Comparison of ENCODE assay signal across 14 cellular contexts in genomic region chr16:70680495-70681381, GRCh38. TPM values are rescaled to one million over a fixed set of nuclear protein-coding genes. Genes with fewer than 3 reads are reported as not detected.
A peak's percentile ranks its signal among the peaks of the same experiment; 100 is the strongest.
DNase-seq lines count a peak whose midpoint lies in the region; ATAC-seq and TF ChIP-seq lines count a peak whose summit lies in the region.
"Had no signal": no experiment of that assay in that cellular context is flagged by ENCODE, and none has a peak within 500 bp of the region (broad histone marks: within the 10 kb centered on the region; RNA-seq: fewer than 3 reads in every experiment).

No MANE protein-coding gene starts in this region.

- H3K9me3 Mint-ChIP-seq in neural crest cell: no peaks in the 10 kb centered on the region
- H3K9me3 Mint-ChIP-seq: activated naive CD8-positive, alpha-beta T cell treated with anti-CD3 and anti-CD28 coated beads for 36 hours had no signal

- H3K9me3 ChIP-seq in esophagus muscularis mucosa (no peaks in the 10 kb centered on the region), upper lobe of left lung (no peaks in the 10 kb centered on the region)
- H3K9me3 ChIP-seq: Caco-2 had no signal

- intact Hi-C loops in esophagus muscularis mucosa (cut with DNase I): loop anchor here (1.0 kb wide), 2 partner anchors 58 to 91 kb away; no protein-coding TSS in a partner anchor

- H3K27ac ChIP-seq in VCaP (0 out of 2 replicates have a peak overlapping the region, but pooled peaks have one; percentile 23), esophagus muscularis mucosa (replicated peaks in 1 of 4) (peak overlapping the region; percentile 86 to 99 (median 93)), upper lobe of left lung (peak overlapping the region; percentile 61 to 93 (median 78))
- H3K27ac ChIP-seq: PC-9 had no signal

- WGBS in esophagus muscularis mucosa: 51% methylated on average over 16 of the region's 18 CpGs
- 74 to 84% methylated on average over 7 to 15 of the region's 18 CpGs for WGBS in upper lobe of left lung, 2 donors

- peaks cover under 1% of the 10 kb centered on the region for H3K36me3 Mint-ChIP-seq in neural crest cell (ENCODE audit: low read depth)
- H3K36me3 Mint-ChIP-seq: activated CD8-positive, alpha-beta memory T cell treated with anti-CD3 and anti-CD28 coated beads, Interleukin-2, amount 10 ng/mL, durations not matched to agents 7 days and 5 days; activated naive CD8-positive, alpha-beta T cell treated with anti-CD3 and anti-CD28 coated beads for 36 hours had no signal

- no peaks in the 10 kb centered on the region for H3K27me3 Mint-ChIP-seq in neural crest cell (ENCODE audit: low read depth)

- TF ChIP-seq EP300 in esophagus muscularis mucosa (IDR thresholded peaks at IDR 0.05) (no peak), upper lobe of left lung (IDR thresholded peaks at IDR 0.05) (no peak)

- no peaks in the 10 kb centered on the region for H3K27me3 ChIP-seq in esophagus muscularis mucosa
- peaks cover 0 to 3% (median 0%) of the 10 kb centered on the region in 4 donors for H3K27me3 ChIP-seq in upper lobe of left lung

- peaks cover 17% of the 10 kb centered on the region for H3K4me1 Mint-ChIP-seq in neural crest cell

- peaks cover 34 to 61% (median 43%) of the 10 kb centered on the region in 4 donors for H3K36me3 ChIP-seq in esophagus muscularis mucosa
- peaks cover 21 to 47% (median 38%) of the 10 kb centered on the region in 4 donors for H3K36me3 ChIP-seq in upper lobe of left lung

- TF ChIP-seq CTCF in VCaP (conservative IDR thresholded peaks at IDR 0.05): no peak
- TF ChIP-seq CTCF in esophagus muscularis mucosa (IDR thresholded peaks at IDR 0.05): no peak
- no peak for TF ChIP-seq CTCF in neural crest cell (conservative IDR thresholded peaks at IDR 0.05)
- TF ChIP-seq CTCF in upper lobe of left lung (IDR thresholded peaks at IDR 0.05): no peak
- no peak for TF ChIP-seq CTCF in foreskin fibroblast (IDR thresholded peaks at IDR 0.05; ENCODE audit: low read depth, low read length)

- ATAC-seq in upper lobe of left lung (ENCODE audit: low FRiP score in 2 of 2): no peak
- ATAC-seq in GM21576 (IDR thresholded peaks at IDR 0.05; ENCODE audit: unreplicated experiment): no peak
- ATAC-seq: activated CD8-positive, alpha-beta memory T cell treated with anti-CD3 and anti-CD28 coated beads, Interleukin-2, amount 10 ng/mL, durations not matched to agents 7 days and 5 days had no signal

- TF ChIP-seq POLR2A in esophagus muscularis mucosa (IDR thresholded peaks at IDR 0.05; ENCODE audit: low read depth): no peak
- TF ChIP-seq POLR2A in upper lobe of left lung (IDR thresholded peaks at IDR 0.05): no peak

- H3K27ac Mint-ChIP-seq in neural crest cell (ENCODE audit: unreplicated experiment): peak overlapping the region; percentile 78
- H3K27ac Mint-ChIP-seq: activated CD8-positive, alpha-beta memory T cell treated with anti-CD3 and anti-CD28 coated beads, Interleukin-2, amount 10 ng/mL, durations not matched to agents 7 days and 5 days; activated naive CD8-positive, alpha-beta T cell treated with anti-CD3 and anti-CD28 coated beads for 36 hours had no signal

- DNase-seq in esophagus muscularis mucosa (ENCODE audit: extremely low spot score) (no peak), neural crest cell (ENCODE audit: low read depth, low spot score) (no peak), upper lobe of left lung (peak in 1 of 2 donors; percentile 57), NCI-H1436 (lab: John Stamatoyannopoulos, UW) (no peak), foreskin fibroblast (no peak)
- DNase-seq: activated CD8-positive, alpha-beta memory T cell treated with anti-CD3 and anti-CD28 coated beads, Interleukin-2, amount 10 ng/mL, durations not matched to agents 7 days and 5 days; Caco-2; effector memory CD4-positive, alpha-beta T cell; KG1; PC-9; stimulated activated CD4-positive, alpha-beta T cell treated with anti-CD3 and anti-CD28 coated beads, Interleukin-15, amount 100 ng/mL, for 24 hours had no signal

- peaks cover 53 to 86% (median 77%) of the 10 kb centered on the region in 4 donors for H3K4me1 ChIP-seq in esophagus muscularis mucosa
- H3K4me1 ChIP-seq in upper lobe of left lung: peaks cover 47 to 62% (median 50%) of the 10 kb centered on the region in 4 donors

- H3K4me3 Mint-ChIP-seq in neural crest cell: peak overlapping the region; percentile 75
- H3K4me3 Mint-ChIP-seq: activated CD8-positive, alpha-beta memory T cell treated with anti-CD3 and anti-CD28 coated beads, Interleukin-2, amount 10 ng/mL, durations not matched to agents 7 days and 5 days; activated naive CD8-positive, alpha-beta T cell treated with anti-CD3 and anti-CD28 coated beads for 36 hours had no signal

- H3K4me3 ChIP-seq in esophagus muscularis mucosa (peak overlapping the region in 2 of 4 donors; percentile 4 to 7), upper lobe of left lung (no peak overlapping the region), foreskin fibroblast (ENCODE audit: low read depth in 1 of 2, low read length in 2 of 2) (peak overlapping the region in 1 of 2 donors; percentile 87)
- H3K4me3 ChIP-seq: PC-9 had no signal

RNA-seq across cellular contexts. Expression of gene MTSS2, which starts 5.1 kb away (rescaled TPM):
- total RNA-seq in esophagus muscularis mucosa: 100 to 1,000 TPM in 2 of 4 donors, 10 to 100 TPM in 2; 74.9 to 238 (median 130) TPM
- total RNA-seq in neural crest cell: 93.3 and 95.0 TPM in 2 replicates
- 100 to 1,000 TPM in 1 of 6 donors, 10 to 100 TPM in 5; 40.7 to 202 (median 72.4) TPM for total RNA-seq in upper lobe of left lung

RNA-seq across cellular contexts. Expression of gene IL34, which starts 34.4 kb away (rescaled TPM):
- total RNA-seq in esophagus muscularis mucosa (1 to 10 TPM; 1.7 to 4.7 (median 3.4) TPM), neural crest cell (0.16 and 0.47 TPM in 2 replicates), upper lobe of left lung (10 to 100 TPM in 5 of 6 donors, 1 to 10 TPM in 1; 3.0 to 32.1 (median 14.8) TPM)
- total RNA-seq: activated CD8-positive, alpha-beta memory T cell treated with anti-CD3 and anti-CD28 coated beads, Interleukin-2, amount 10 ng/mL, durations not matched to agents 7 days and 5 days; PC-9 had no signal

Comparison
In these comparisons a context has a peak if more than half of its experiments do, and no peak if none do; other contexts are left out.
1. H3K27ac ChIP-seq: peak in every context shown above with its lines; median percentile 93 in esophagus muscularis mucosa; 78 in upper lobe of left lung; 23 in VCaP.